8 cellular contexts compared by ENCODE assay signal in the genomic region with DNA sequence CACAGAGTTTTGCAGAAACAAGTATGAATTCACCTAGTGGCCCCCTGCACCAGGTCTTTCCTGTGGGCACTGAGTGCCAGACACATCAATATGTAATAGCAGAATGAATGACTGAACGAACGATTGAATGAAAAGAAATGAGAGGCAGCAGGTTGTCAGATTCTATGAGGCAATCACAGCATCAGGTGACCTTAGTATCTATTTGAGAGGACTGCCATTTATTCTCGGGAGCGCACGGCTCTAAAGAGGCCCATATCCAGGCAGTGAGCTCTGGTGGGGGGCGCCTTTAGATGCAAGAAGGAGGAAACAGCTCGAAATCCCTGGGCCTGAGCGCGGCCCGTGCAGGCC. TPM values are rescaled to one million over a fixed set of nuclear protein-coding genes. Genes with fewer than 3 reads are reported as not detected.
DNase-seq lines count a peak whose midpoint lies in the region; ATAC-seq and TF ChIP-seq lines count a peak whose summit lies in the region.

No MANE protein-coding gene starts in this region.

- peak overlapping the region; percentile 85 for H3K4me2 ChIP-seq in BLaER1

- H3K27ac ChIP-seq in BLaER1: peak overlapping the region; percentile 62
- H3K27ac ChIP-seq in SJSA1: no peak overlapping the region

- H3K27me3 ChIP-seq in BLaER1: no peaks in the 10 kb centered on the region
- peaks cover 13% of the 10 kb centered on the region; the same call in 1 of the 2 replicates for H3K27me3 ChIP-seq in SJSA1 (replicated peaks)

- no peak for DNase-seq in SJSA1 (ENCODE audit: low read depth in 1 of 2, low spot score in 2 of 2)
- DNase-seq in foreskin fibroblast: no peak
- DNase-seq in retinal pigment epithelial cell (ENCODE audit: low read depth): no peak
- DNase-seq in GM13976 (ENCODE audit: low spot score): no peak
- no peak for DNase-seq in ecto neural progenitor cell (ENCODE audit: low spot score)
- no peak for DNase-seq in cortex of kidney (lab: John Stamatoyannopoulos, UW)

- ATAC-seq in GM21717 (IDR thresholded peaks at IDR 0.05; ENCODE audit: unreplicated experiment): peak; percentile 23

- H3K9ac ChIP-seq in BLaER1: peak overlapping the region; percentile 83

- H3K4me3 ChIP-seq in BLaER1 (peak overlapping the region; percentile 78), SJSA1 (peak overlapping the region; percentile 72), foreskin fibroblast (ENCODE audit: low read depth in 1 of 2, low read length in 2 of 2) (peak overlapping the region; percentile 56 to 73), retinal pigment epithelial cell (ENCODE audit: low read length) (peak overlapping the region; percentile 74)

- no peak for TF ChIP-seq CTCF in foreskin fibroblast (IDR thresholded peaks at IDR 0.05; ENCODE audit: low read depth, low read length)
- no peak for TF ChIP-seq CTCF in retinal pigment epithelial cell (conservative IDR thresholded peaks at IDR 0.05; ENCODE audit: low read depth, low read length)
- TF ChIP-seq CTCF in GM13976 (IDR thresholded peaks at IDR 0.05; ENCODE audit: borderline replicate concordance, control extremely low read depth, extremely low read depth, insufficient read depth, missing control alignments): no peak

- H3K9me3 ChIP-seq in BLaER1 (no peaks in the 10 kb centered on the region), SJSA1 (replicated peaks) (no peaks in the 10 kb centered on the region)

- H3K4me1 ChIP-seq in BLaER1 (peaks cover 33% of the 10 kb centered on the region), SJSA1 (replicated peaks) (peaks cover 8% of the 10 kb centered on the region; the same call in 1 of the 2 replicates)

- peaks cover 23% of the 10 kb centered on the region for H3K36me3 ChIP-seq in BLaER1
- no peaks in the 10 kb centered on the region for H3K36me3 ChIP-seq in SJSA1

- in situ Hi-C loops in GM13976 (cut with MboI; ENCODE audit: low sequenced_read_pairs, unreplicated experiment): no loop called here

- peaks cover 23% of the 10 kb centered on the region for H4K20me1 ChIP-seq in BLaER1

RNA-seq across cellular contexts. Expression of a gene that starts 0.5 kb away (rescaled TPM):
- total RNA-seq in SJSA1 (2014; rRNA removed; shearing (Covaris generic)): 9.4 and 13.2 TPM in 2 replicates
